11 cellular contexts compared by ENCODE assay signal in the genomic region with DNA sequence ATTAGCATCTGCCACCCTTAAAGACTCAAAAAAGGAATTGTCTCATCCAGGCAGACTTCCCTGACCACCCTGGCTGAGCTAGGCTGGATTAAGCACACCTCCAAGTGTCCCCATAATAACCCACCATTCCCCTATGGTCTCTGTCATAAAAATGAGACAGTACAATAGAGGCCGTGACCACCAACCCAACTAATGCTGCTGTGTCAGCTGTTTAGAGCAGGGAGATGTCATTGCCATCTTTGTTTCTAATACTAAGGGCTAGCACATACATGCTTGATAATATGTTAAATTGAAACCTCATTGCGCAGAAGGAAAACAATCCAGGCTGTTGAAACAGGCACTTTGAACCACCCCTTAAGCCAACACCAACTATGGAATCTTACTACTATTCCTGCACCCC. TPM values are rescaled to one million over a fixed set of nuclear protein-coding genes. Genes with fewer than 3 reads are reported as not detected.
"Had no signal": no experiment of that assay in that cellular context is flagged by ENCODE, and none has a peak within 500 bp of the region (broad histone marks: within the 10 kb centered on the region; RNA-seq: fewer than 3 reads in every experiment).

No MANE protein-coding gene starts in this region.

- H3K36me3 ChIP-seq: HAP-1 had no signal

- H3K9me3 ChIP-seq: HAP-1 had no signal

- H3K4me3 ChIP-seq: GM23248, HAP-1 had no signal

- DNase-seq: GM23248, GOT3, H7, HFFc6, Karpas-422, KBM-7 had no signal

- FAIRE-seq: HTR-8/SVneo had no signal

- H3K9ac ChIP-seq: GM23248, KMS-11 had no signal

- H3K27ac ChIP-seq: GM23248, KMS-11 had no signal

- H2AFZ ChIP-seq: GM23248 had no signal

- ATAC-seq: HCT116 had no signal

- H3K4me2 ChIP-seq: KMS-11 had no signal

- H3K4me1 ChIP-seq: HAP-1 had no signal

RNA-seq across cellular contexts. Expression of a gene that starts 7.2 kb away (rescaled TPM):
- total RNA-seq: GM23248, HFFc6, HT-29 had no signal
- polyA plus RNA-seq: GM23248 had no signal
